ENCODE assay signal across 20 cellular contexts in the genomic region with DNA sequence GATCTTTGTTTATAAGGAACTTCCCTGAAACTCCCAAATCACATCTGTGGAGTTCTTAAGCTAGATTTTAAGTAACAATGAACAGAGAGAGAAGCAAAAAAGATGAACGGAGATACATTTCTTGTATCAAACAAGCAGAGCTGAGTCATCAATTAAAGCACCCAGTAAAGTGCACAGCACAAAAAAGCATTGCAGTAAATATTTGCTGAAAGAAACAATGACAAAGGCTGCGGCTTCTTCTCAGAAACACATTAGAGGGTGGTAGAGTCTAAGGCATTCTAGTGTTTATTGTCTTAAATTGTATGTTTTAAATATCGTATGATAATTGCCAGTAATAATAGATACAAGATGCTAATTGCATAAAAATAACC.
A peak's percentile ranks its signal among the peaks of the same experiment; 100 is the strongest.
DNase-seq lines count a peak whose midpoint lies in the region; ATAC-seq and TF ChIP-seq lines count a peak whose summit lies in the region.
"Had no signal": no experiment of that assay in that cellular context is flagged by ENCODE, and none has a peak within 500 bp of the region (broad histone marks: within the 10 kb centered on the region; RNA-seq: fewer than 3 reads in every experiment).

No MANE protein-coding gene starts in this region.

- no peaks in the 10 kb centered on the region for H3K36me3 ChIP-seq in thoracic aorta
- H3K36me3 ChIP-seq: heart right ventricle, transverse colon had no signal

- peak; percentile 24 for DNase-seq in NCI-H345 (lab: John Stamatoyannopoulos, UW)
- DNase-seq in NCI-H345 treated with DMSO at 0.1 percent for 48 hours (lab: John Stamatoyannopoulos, UW; ENCODE audit: unreplicated experiment): no peak
- DNase-seq in NCI-H748 treated with DMSO at 0.1 percent for 48 hours (lab: John Stamatoyannopoulos, UW): peak; percentile 40
- peak; percentile 25 for DNase-seq in fibroblast of villous mesenchyme (ENCODE audit: low read depth)
- DNase-seq in thoracic aorta (ENCODE audit: low spot score): no peak
- DNase-seq in ecto neural progenitor cell (ENCODE audit: low spot score): no peak
- no peak for DNase-seq in caudate nucleus (lab: John Stamatoyannopoulos, UW)
- DNase-seq: activated CD4-positive, alpha-beta T cell treated with anti-CD3 and anti-CD28 coated beads, Interleukin-2, amount 50 U/mL, for 4 hours; activated T-cell treated with anti-CD3 and anti-CD28 coated beads for 4 hours; heart right ventricle; NCI-H2029 treated with DMSO at 0.1 percent for 48 hours; NK-92 treated with Interleukin-12 subunit alpha and Interleukin-12 subunit beta, amount 100 ng/mL, for 24 hours; RPMI8226; stimulated activated CD4-positive, alpha-beta T cell treated with anti-CD3 and anti-CD28 coated beads, Interleukin-15, amount 100 ng/mL, for 24 hours; stimulated activated naive B cell treated with anti-CD40 and anti-IgM and Interleukin-4, amounts not matched to agents 10 μg/mL and 1 μg/mL and 100 μg/mL, for 72 hours; T-cell; transverse colon had no signal

- H3K4me1 ChIP-seq in thoracic aorta (ENCODE audit: control insufficient read depth in 1 of 2, low read depth in 2 of 2): peaks cover 0 to 20% of the 10 kb centered on the region in 2 donors
- H3K4me1 ChIP-seq: transverse colon had no signal

- no peak for TF ChIP-seq CTCF in fibroblast of villous mesenchyme (IDR thresholded peaks at IDR 0.05; ENCODE audit: insufficient read depth, low read depth, low read length)
- no peak for TF ChIP-seq CTCF in thoracic aorta (IDR thresholded peaks at IDR 0.05)

- H3K4me3 ChIP-seq in fibroblast of villous mesenchyme (ENCODE audit: low read depth, low read length) (no peak overlapping the region), thoracic aorta (no peak overlapping the region)
- H3K4me3 ChIP-seq: heart right ventricle, transverse colon had no signal

- ATAC-seq in thoracic aorta (ENCODE audit: insufficient number of reproducible peaks, low FRiP score, low read depth) (no peak), HG03025 (IDR thresholded peaks at IDR 0.05; ENCODE audit: low FRiP score, unreplicated experiment) (no peak)
- ATAC-seq: activated naive CD4-positive, alpha-beta T cell treated with anti-CD3 and anti-CD28 coated beads, Interleukin-2, amount 50 U/mL, for 72 hours; esophagus mucosa; T-cell had no signal

- H3K27ac ChIP-seq in thoracic aorta (peak overlapping the region; percentile 47 to 55), caudate nucleus (ENCODE audit: low read depth, low read length) (no peak overlapping the region)
- H3K27ac ChIP-seq: heart right ventricle had no signal

- H3K9me3 ChIP-seq in thoracic aorta: no peaks in the 10 kb centered on the region
- H3K9me3 ChIP-seq: heart right ventricle, transverse colon had no signal

- no peaks in the 10 kb centered on the region for H3K27me3 ChIP-seq in thoracic aorta (replicated peaks; ENCODE audit: insufficient read depth)
- H3K27me3 ChIP-seq: heart right ventricle, transverse colon had no signal

Comparison
In these comparisons a context has a peak if more than half of its experiments do, and no peak if none do; other contexts are left out.
1. DNase-seq: peak in NCI-H345 (single experiment), NCI-H748 treated with DMSO at 0.1 percent for 48 hours (single experiment) and fibroblast of villous mesenchyme (single experiment); none in NCI-H345 treated with DMSO at 0.1 percent for 48 hours (single experiment), thoracic aorta (single experiment), ecto neural progenitor cell (single experiment) and caudate nucleus (0 of 61).